Comparison of ENCODE assay signal across 1 cellular context in the genomic region with DNA sequence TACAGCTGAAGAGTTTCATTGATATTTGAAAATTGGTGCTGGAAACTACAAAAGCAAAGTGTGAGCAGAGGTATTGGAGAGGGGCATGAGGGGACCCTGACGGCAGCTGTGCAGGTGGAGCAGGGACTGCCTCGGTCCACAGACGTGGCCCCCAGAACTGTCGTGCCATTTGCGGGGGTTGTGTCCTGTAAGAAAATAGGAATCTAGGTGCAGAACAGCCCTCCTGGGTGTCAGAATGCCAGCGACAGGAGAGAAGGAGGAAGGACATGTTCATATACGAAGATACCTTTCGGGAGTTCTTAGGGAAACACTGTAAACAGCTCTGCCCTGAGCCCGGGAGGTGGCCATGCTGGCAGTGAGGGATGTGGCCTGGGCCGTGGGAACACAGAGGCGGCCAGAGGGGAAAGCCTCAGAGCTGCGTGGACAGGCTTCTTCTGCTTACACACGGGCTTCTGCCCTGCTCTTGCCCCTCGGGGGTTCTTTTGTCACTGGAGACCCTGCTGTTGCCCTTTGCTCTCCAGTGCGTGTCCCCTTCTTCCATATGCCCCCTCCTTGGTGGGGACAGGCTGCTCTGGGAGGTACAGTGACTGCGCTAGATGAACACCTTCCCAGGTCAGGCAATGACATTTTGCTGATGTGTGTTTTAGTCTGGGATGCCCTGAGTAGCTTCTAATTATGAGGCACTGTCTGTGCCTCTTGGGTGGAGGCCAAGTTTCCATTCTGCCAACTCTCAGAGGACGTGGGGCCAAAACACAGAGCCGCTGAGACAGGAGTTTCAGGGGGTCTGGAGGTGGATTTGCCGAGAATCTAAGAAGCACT.
A peak's percentile ranks its signal among the peaks of the same experiment; 100 is the strongest.
TF ChIP-seq lines count a peak whose summit lies in the region.

No MANE protein-coding gene starts in this region.

TF ChIP-seq in K562, 482 proteins besides CTCF, POLR2A, EP300 and RAD21 (continued from another document and continues in another):
- TF ChIP-seq ZBTB17 (CRISPR knock-in tag; IDR thresholded peaks at IDR 0.05) (peak; percentile 63; the same call in 1 of the 2 replicates), IRF9 (tag; IDR thresholded peaks at IDR 0.05) (peak; percentile 33), CHD2 (IDR thresholded peaks at IDR 0.05; ENCODE audit: low read depth, low read length) (no peak), CREM (IDR thresholded peaks at IDR 0.05; ENCODE audit: low read depth) (no peak), CLOCK (CRISPR knock-in tag; IDR thresholded peaks at IDR 0.05; ENCODE audit: borderline replicate concordance) (peak; percentile 28; the same call in 1 of the 2 replicates), ZFP1 (CRISPR knock-in tag; IDR thresholded peaks at IDR 0.05) (0 out of 2 replicates have a peak, but pooled peaks have one; percentile 5), VEZF1 (CRISPR knock-in tag; IDR thresholded peaks at IDR 0.05) (0 out of 2 replicates have a peak, but pooled peaks have one; percentile 44), ETS1 (conservative IDR thresholded peaks at IDR 0.05; ENCODE audit: control insufficient read depth, low read depth, low read length) (peak; percentile 31; the same call in 1 of the 2 replicates), PHF8 (IDR thresholded peaks at IDR 0.05; ENCODE audit: borderline replicate concordance, low read length) (peak; percentile 39; the same call in 1 of the 2 replicates), SP1 (CRISPR knock-in tag; IDR thresholded peaks at IDR 0.05) (0 out of 2 replicates have a peak, but pooled peaks have one; percentile 15), C11orf30 (IDR thresholded peaks at IDR 0.05; ENCODE audit: low read depth) (peak; percentile 84), YY1 (IDR thresholded peaks at IDR 0.05; ENCODE audit: borderline replicate concordance in 1 of 3, control insufficient read depth in 1 of 3, extremely low read depth in 1 of 3, insufficient read depth in 3 of 3, insufficient read length in 1 of 3, insufficient replicate concordance in 2 of 3, low read depth in 1 of 3, low read length in 2 of 3) (peak in 1 of 3 experiments; percentile 49), MAFG (tag; conservative IDR thresholded peaks at IDR 0.05) (peak; percentile 71), CREB3 (tag; conservative IDR thresholded peaks at IDR 0.05; ENCODE audit: low read depth) (peak; percentile 85), ZNF12 (CRISPR knock-in tag; IDR thresholded peaks at IDR 0.05) (peak; percentile 79; the same call in 1 of the 2 replicates), FOXK2 (conservative IDR thresholded peaks at IDR 0.05 in 1 of 2, IDR thresholded peaks at IDR 0.05 in 1 of 2; ENCODE audit: low read depth in 2 of 2) (peak; percentile 3 to 34; a peak in 1 of 4 replicates), MECOM (CRISPR knock-in tag; IDR thresholded peaks at IDR 0.05) (0 out of 2 replicates have a peak, but pooled peaks have one; percentile 15), ID3 (CRISPR knock-in tag; IDR thresholded peaks at IDR 0.05) (no peak; the same call in 1 of the 2 replicates), ID3 (tag; IDR thresholded peaks at IDR 0.05) (peak; percentile 40), SMARCB1 (IDR thresholded peaks at IDR 0.05; ENCODE audit: insufficient read length, low read depth) (peak; percentile 30), HDGF (IDR thresholded peaks at IDR 0.05) (0 out of 2 replicates have a peak, but pooled peaks have one; percentile 43), CHCHD3 (CRISPR knock-in tag; IDR thresholded peaks at IDR 0.05) (no peak), ZNF311 (CRISPR knock-in tag; IDR thresholded peaks at IDR 0.05) (peak; percentile 10; the same call in 1 of the 2 replicates), ZFX (CRISPR knock-in tag; IDR thresholded peaks at IDR 0.05) (peak; percentile 69), NBN (IDR thresholded peaks at IDR 0.05; ENCODE audit: low read depth) (no peak)
- TF ChIP-seq, protein P1, sequence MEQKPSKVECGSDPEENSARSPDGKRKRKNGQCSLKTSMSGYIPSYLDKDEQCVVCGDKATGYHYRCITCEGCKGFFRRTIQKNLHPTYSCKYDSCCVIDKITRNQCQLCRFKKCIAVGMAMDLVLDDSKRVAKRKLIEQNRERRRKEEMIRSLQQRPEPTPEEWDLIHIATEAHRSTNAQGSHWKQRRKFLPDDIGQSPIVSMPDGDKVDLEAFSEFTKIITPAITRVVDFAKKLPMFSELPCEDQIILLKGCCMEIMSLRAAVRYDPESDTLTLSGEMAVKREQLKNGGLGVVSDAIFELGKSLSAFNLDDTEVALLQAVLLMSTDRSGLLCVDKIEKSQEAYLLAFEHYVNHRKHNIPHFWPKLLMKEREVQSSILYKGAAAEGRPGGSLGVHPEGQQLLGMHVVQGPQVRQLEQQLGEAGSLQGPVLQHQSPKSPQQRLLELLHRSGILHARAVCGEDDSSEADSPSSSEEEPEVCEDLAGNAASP (IDR thresholded peaks at IDR 0.05), result no peak
- TF ChIP-seq, protein P2, sequence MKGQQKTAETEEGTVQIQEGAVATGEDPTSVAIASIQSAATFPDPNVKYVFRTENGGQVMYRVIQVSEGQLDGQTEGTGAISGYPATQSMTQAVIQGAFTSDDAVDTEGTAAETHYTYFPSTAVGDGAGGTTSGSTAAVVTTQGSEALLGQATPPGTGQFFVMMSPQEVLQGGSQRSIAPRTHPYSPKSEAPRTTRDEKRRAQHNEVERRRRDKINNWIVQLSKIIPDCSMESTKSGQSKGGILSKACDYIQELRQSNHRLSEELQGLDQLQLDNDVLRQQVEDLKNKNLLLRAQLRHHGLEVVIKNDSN (CRISPR knock-in tag; IDR thresholded peaks at IDR 0.05), result no peak
- TF ChIP-seq, protein P3, sequence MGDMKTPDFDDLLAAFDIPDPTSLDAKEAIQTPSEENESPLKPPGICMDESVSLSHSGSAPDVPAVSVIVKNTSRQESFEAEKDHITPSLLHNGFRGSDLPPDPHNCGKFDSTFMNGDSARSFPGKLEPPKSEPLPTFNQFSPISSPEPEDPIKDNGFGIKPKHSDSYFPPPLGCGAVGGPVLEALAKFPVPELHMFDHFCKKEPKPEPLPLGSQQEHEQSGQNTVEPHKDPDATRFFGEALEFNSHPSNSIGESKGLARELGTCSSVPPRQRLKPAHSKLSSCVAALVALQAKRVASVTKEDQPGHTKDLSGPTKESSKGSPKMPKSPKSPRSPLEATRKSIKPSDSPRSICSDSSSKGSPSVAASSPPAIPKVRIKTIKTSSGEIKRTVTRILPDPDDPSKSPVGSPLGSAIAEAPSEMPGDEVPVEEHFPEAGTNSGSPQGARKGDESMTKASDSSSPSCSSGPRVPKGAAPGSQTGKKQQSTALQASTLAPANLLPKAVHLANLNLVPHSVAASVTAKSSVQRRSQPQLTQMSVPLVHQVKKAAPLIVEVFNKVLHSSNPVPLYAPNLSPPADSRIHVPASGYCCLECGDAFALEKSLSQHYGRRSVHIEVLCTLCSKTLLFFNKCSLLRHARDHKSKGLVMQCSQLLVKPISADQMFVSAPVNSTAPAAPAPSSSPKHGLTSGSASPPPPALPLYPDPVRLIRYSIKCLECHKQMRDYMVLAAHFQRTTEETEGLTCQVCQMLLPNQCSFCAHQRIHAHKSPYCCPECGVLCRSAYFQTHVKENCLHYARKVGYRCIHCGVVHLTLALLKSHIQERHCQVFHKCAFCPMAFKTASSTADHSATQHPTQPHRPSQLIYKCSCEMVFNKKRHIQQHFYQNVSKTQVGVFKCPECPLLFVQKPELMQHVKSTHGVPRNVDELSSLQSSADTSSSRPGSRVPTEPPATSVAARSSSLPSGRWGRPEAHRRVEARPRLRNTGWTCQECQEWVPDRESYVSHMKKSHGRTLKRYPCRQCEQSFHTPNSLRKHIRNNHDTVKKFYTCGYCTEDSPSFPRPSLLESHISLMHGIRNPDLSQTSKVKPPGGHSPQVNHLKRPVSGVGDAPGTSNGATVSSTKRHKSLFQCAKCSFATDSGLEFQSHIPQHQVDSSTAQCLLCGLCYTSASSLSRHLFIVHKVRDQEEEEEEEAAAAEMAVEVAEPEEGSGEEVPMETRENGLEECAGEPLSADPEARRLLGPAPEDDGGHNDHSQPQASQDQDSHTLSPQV (IDR thresholded peaks at IDR 0.05), result peak; percentile 94
